In the genomic region with DNA sequence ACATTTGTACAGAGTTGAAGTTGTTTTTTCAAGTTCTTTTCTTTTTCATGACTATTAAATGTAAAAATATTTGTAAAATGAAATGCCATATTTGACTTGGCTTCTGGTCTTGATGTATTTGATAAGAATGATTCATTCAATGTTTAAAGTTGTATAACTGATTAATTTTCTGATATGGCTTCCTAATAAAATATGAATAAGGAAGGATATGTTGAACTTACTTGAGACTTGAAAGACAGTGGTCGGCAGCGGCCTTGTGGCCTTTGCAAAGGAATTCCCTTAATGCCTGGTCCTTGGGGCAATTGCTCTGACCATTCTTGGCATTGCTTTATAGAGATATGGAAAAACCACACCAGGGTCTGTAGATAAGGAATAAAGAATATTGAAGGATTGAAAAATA, we compare ENCODE assay signal across 17 cellular contexts.
"Had no signal": no experiment of that assay in that cellular context is flagged by ENCODE, and none has a peak within 500 bp of the region (broad histone marks: within the 10 kb centered on the region; RNA-seq: fewer than 3 reads in every experiment).

No MANE protein-coding gene starts in this region.

- H3K27ac ChIP-seq: foreskin keratinocyte, left ventricle myocardium inferior, lower lobe of right lung, ovary, right atrium auricular region, sigmoid colon, skin epidermis, testis, transverse colon had no signal

- H3K27me3 ChIP-seq: ovary, right atrium auricular region, sigmoid colon, testis, transverse colon had no signal

- H3K36me3 ChIP-seq: ovary, right atrium auricular region, transverse colon had no signal

- H3K9me3 ChIP-seq: left ventricle myocardium inferior, lower lobe of right lung, ovary, right atrium auricular region, sigmoid colon, testis, transverse colon had no signal

- DNase-seq: effector memory CD8-positive, alpha-beta T cell; foreskin keratinocyte; kidney; left cardiac atrium; left ventricle myocardium inferior; lower lobe of right lung; natural killer cell; ovary; sigmoid colon; stimulated activated CD4-positive, alpha-beta T cell treated with anti-CD3 and anti-CD28 coated beads, Interleukin-2, amount 100 ng/mL, for 24 hours; stimulated activated CD4-positive, alpha-beta T cell treated with anti-CD3 and anti-CD28 coated beads, Interleukin-4, amount 100 ng/mL, for 4 hours; stimulated activated naive B cell treated with anti-CD40 and anti-IgM and Interleukin-4, amounts not matched to agents 10 μg/mL and 1 μg/mL and 100 μg/mL, for 72 hours; stimulated activated naive CD8-positive, alpha-beta T cell treated with anti-CD3 and anti-CD28 coated beads, Interleukin-15, amount 100 ng/mL, for 72 hours; testis; transverse colon had no signal

- ATAC-seq: effector memory CD8-positive, alpha-beta T cell; foreskin keratinocyte; left cardiac atrium; lower lobe of right lung; natural killer cell; stimulated activated naive B cell treated with anti-CD40 and anti-IgM and Interleukin-4, amounts not matched to agents 10 μg/mL and 1 μg/mL and 100 μg/mL, for 72 hours; stimulated activated naive CD8-positive, alpha-beta T cell treated with anti-CD3 and anti-CD28 coated beads, Interleukin-15, amount 100 ng/mL, for 72 hours had no signal

- H3K4me3 ChIP-seq: left ventricle myocardium inferior, lower lobe of right lung, ovary, right atrium auricular region, sigmoid colon, skin epidermis, testis, transverse colon had no signal
